ENCODE assay signal across 14 cellular contexts in genomic region chr20:1374246-1374645, GRCh38. TPM values are rescaled to one million over a fixed set of nuclear protein-coding genes. Genes with fewer than 3 reads are reported as not detected.
DNase-seq lines count a peak whose midpoint lies in the region; ATAC-seq and TF ChIP-seq lines count a peak whose summit lies in the region.
"Had no signal": no experiment of that assay in that cellular context is flagged by ENCODE, and none has a peak within 500 bp of the region (broad histone marks: within the 10 kb centered on the region; RNA-seq: fewer than 3 reads in every experiment).

No MANE protein-coding gene starts in this region.

- H3K27ac Mint-ChIP-seq in activated CD8-positive, alpha-beta T cell treated with anti-CD3 and anti-CD28 coated beads, Interleukin-2, amount 10 ng/mL, durations not matched to agents 7 days and 5 days: no peak overlapping the region
- no peak overlapping the region for H3K27ac Mint-ChIP-seq in activated CD8-positive, alpha-beta T cell treated with anti-CD3 and anti-CD28 coated beads for 36 hours
- H3K27ac Mint-ChIP-seq in dendritic cell treated with granulocyte-macrophage colony-stimulating factor and Interleukin-4, amounts not matched to agents 40 ng/mL and 50 ng/mL, for 4 days: peak overlapping the region; percentile 56

- intact Hi-C loops in activated CD8-positive, alpha-beta T cell treated with anti-CD3 and anti-CD28 coated beads for 36 hours (cut with micrococcal nuclease): no loop called here
- intact Hi-C loops in dendritic cell treated with granulocyte-macrophage colony-stimulating factor and Interleukin-4, amounts not matched to agents 40 ng/mL and 50 ng/mL, for 4 days (cut with micrococcal nuclease): no loop called here
- intact Hi-C loops in left ventricle myocardium superior (cut with micrococcal nuclease): no loop called here

- DNase-seq in activated CD8-positive, alpha-beta T cell treated with anti-CD3 and anti-CD28 coated beads, Interleukin-2, amount 10 ng/mL, durations not matched to agents 7 days and 5 days: peak; percentile 21
- DNase-seq in activated CD8-positive, alpha-beta T cell treated with anti-CD3 and anti-CD28 coated beads for 36 hours: no peak
- DNase-seq in left ventricle myocardium superior (no peak), thoracic aorta (ENCODE audit: low spot score) (no peak), retina (no peak), superior temporal gyrus (ENCODE audit: extremely low spot score) (no peak)
- DNase-seq: activated naive CD8-positive, alpha-beta T cell treated with anti-CD3 and anti-CD28 coated beads for 36 hours; left colon; MM.1S; NCI-H2029 treated with DMSO at 0.1 percent for 48 hours; NCI-H69; Peyer's patch had no signal

- no peak for ATAC-seq in activated CD8-positive, alpha-beta T cell treated with anti-CD3 and anti-CD28 coated beads, Interleukin-2, amount 10 ng/mL, durations not matched to agents 7 days and 5 days
- ATAC-seq in activated CD8-positive, alpha-beta T cell treated with anti-CD3 and anti-CD28 coated beads for 36 hours: no peak
- ATAC-seq in left ventricle myocardium superior: peak; percentile 22
- ATAC-seq in thoracic aorta (ENCODE audit: insufficient number of reproducible peaks, low FRiP score, low read depth): no peak
- no peak for ATAC-seq in HG03097 (IDR thresholded peaks at IDR 0.05; ENCODE audit: low FRiP score, unreplicated experiment)
- ATAC-seq: left colon had no signal

- H3K4me3 Mint-ChIP-seq in activated CD8-positive, alpha-beta T cell treated with anti-CD3 and anti-CD28 coated beads, Interleukin-2, amount 10 ng/mL, durations not matched to agents 7 days and 5 days: no peak overlapping the region
- H3K4me3 Mint-ChIP-seq in activated CD8-positive, alpha-beta T cell treated with anti-CD3 and anti-CD28 coated beads for 36 hours: no peak overlapping the region
- H3K4me3 Mint-ChIP-seq in dendritic cell treated with granulocyte-macrophage colony-stimulating factor and Interleukin-4, amounts not matched to agents 40 ng/mL and 50 ng/mL, for 4 days: no peak overlapping the region
- H3K4me3 Mint-ChIP-seq: activated naive CD8-positive, alpha-beta T cell treated with anti-CD3 and anti-CD28 coated beads for 36 hours had no signal

- peaks cover 3% of the 10 kb centered on the region for H3K36me3 ChIP-seq in thoracic aorta

- H3K27ac ChIP-seq in thoracic aorta: peak overlapping the region; percentile 4 to 51
- H3K27ac ChIP-seq: Peyer's patch had no signal

- no peaks in the 10 kb centered on the region for H3K9me3 Mint-ChIP-seq in activated CD8-positive, alpha-beta T cell treated with anti-CD3 and anti-CD28 coated beads, Interleukin-2, amount 10 ng/mL, durations not matched to agents 7 days and 5 days (ENCODE audit: insufficient read depth)
- no peaks in the 10 kb centered on the region for H3K9me3 Mint-ChIP-seq in activated CD8-positive, alpha-beta T cell treated with anti-CD3 and anti-CD28 coated beads for 36 hours
- no peaks in the 10 kb centered on the region for H3K9me3 Mint-ChIP-seq in dendritic cell treated with granulocyte-macrophage colony-stimulating factor and Interleukin-4, amounts not matched to agents 40 ng/mL and 50 ng/mL, for 4 days
- H3K9me3 Mint-ChIP-seq: activated naive CD8-positive, alpha-beta T cell treated with anti-CD3 and anti-CD28 coated beads for 36 hours had no signal

- H3K9me3 ChIP-seq in thoracic aorta: no peaks in the 10 kb centered on the region
- H3K9me3 ChIP-seq: Peyer's patch had no signal

- CTCF ChIA-PET in activated CD8-positive, alpha-beta T cell treated with anti-CD3 and anti-CD28 coated beads, Interleukin-2, amount 10 ng/mL, durations not matched to agents 7 days and 5 days (lab: Charles Lee): interaction anchor here (1.3 kb wide), 2 partner anchors 9 to 18 kb away, joined by 3 to 4 read pairs; no protein-coding TSS in a partner anchor
- CTCF ChIA-PET in activated CD8-positive, alpha-beta T cell treated with anti-CD3 and anti-CD28 coated beads for 36 hours (lab: Charles Lee): interaction anchor here (1.5 kb wide), 1 partner anchor 8 kb away, joined by 3 read pairs; no protein-coding TSS in a partner anchor

- peaks cover 76% of the 10 kb centered on the region for H3K36me3 Mint-ChIP-seq in activated CD8-positive, alpha-beta T cell treated with anti-CD3 and anti-CD28 coated beads, Interleukin-2, amount 10 ng/mL, durations not matched to agents 7 days and 5 days (ENCODE audit: low read depth)
- peaks cover 58% of the 10 kb centered on the region for H3K36me3 Mint-ChIP-seq in activated CD8-positive, alpha-beta T cell treated with anti-CD3 and anti-CD28 coated beads for 36 hours (ENCODE audit: low read depth)
- H3K36me3 Mint-ChIP-seq in dendritic cell treated with granulocyte-macrophage colony-stimulating factor and Interleukin-4, amounts not matched to agents 40 ng/mL and 50 ng/mL, for 4 days (ENCODE audit: low read depth): peaks cover 80% of the 10 kb centered on the region

- TF ChIP-seq CTCF in activated CD8-positive, alpha-beta T cell treated with anti-CD3 and anti-CD28 coated beads for 36 hours (IDR thresholded peaks at IDR 0.05): no peak
- no peak for TF ChIP-seq CTCF in thoracic aorta (IDR thresholded peaks at IDR 0.05)

- POLR2A ChIA-PET in activated CD8-positive, alpha-beta T cell treated with anti-CD3 and anti-CD28 coated beads, Interleukin-2, amount 10 ng/mL, durations not matched to agents 7 days and 5 days (lab: Charles Lee): interaction anchor here (0.6 to 1.4 kb wide), 2 partner anchors 39 to 65 kb away, joined by 3 to 4 read pairs; no protein-coding TSS in a partner anchor
- POLR2A ChIA-PET in activated CD8-positive, alpha-beta T cell treated with anti-CD3 and anti-CD28 coated beads for 36 hours (lab: Charles Lee): interaction anchor here (0.8 to 1.4 kb wide), 3 partner anchors 12 to 85 kb away, joined by 3 read pairs; no protein-coding TSS in a partner anchor

- H3K27me3 ChIP-seq in thoracic aorta (replicated peaks; ENCODE audit: insufficient read depth): no peaks in the 10 kb centered on the region
- H3K27me3 ChIP-seq: Peyer's patch had no signal

- H3K4me1 Mint-ChIP-seq in activated CD8-positive, alpha-beta T cell treated with anti-CD3 and anti-CD28 coated beads, Interleukin-2, amount 10 ng/mL, durations not matched to agents 7 days and 5 days (ENCODE audit: low read depth): peaks cover 75% of the 10 kb centered on the region
- peaks cover 74% of the 10 kb centered on the region for H3K4me1 Mint-ChIP-seq in activated CD8-positive, alpha-beta T cell treated with anti-CD3 and anti-CD28 coated beads for 36 hours (ENCODE audit: low read depth)
- H3K4me1 Mint-ChIP-seq in dendritic cell treated with granulocyte-macrophage colony-stimulating factor and Interleukin-4, amounts not matched to agents 40 ng/mL and 50 ng/mL, for 4 days (ENCODE audit: low read depth): peaks cover 94% of the 10 kb centered on the region

- no peaks in the 10 kb centered on the region for H3K27me3 Mint-ChIP-seq in activated CD8-positive, alpha-beta T cell treated with anti-CD3 and anti-CD28 coated beads, Interleukin-2, amount 10 ng/mL, durations not matched to agents 7 days and 5 days (ENCODE audit: low read depth)
- no peaks in the 10 kb centered on the region for H3K27me3 Mint-ChIP-seq in activated CD8-positive, alpha-beta T cell treated with anti-CD3 and anti-CD28 coated beads for 36 hours
- no peaks in the 10 kb centered on the region for H3K27me3 Mint-ChIP-seq in dendritic cell treated with granulocyte-macrophage colony-stimulating factor and Interleukin-4, amounts not matched to agents 40 ng/mL and 50 ng/mL, for 4 days
- H3K27me3 Mint-ChIP-seq: activated naive CD8-positive, alpha-beta T cell treated with anti-CD3 and anti-CD28 coated beads for 36 hours had no signal

- H3K4me3 ChIP-seq in thoracic aorta: no peak overlapping the region
- H3K4me3 ChIP-seq: Peyer's patch had no signal

- peaks cover 45 to 67% of the 10 kb centered on the region in 2 donors for H3K4me1 ChIP-seq in thoracic aorta (ENCODE audit: control insufficient read depth in 1 of 2, low read depth in 2 of 2)

RNA-seq across cellular contexts. Expression of gene FKBP1A, which starts 18.6 kb away (rescaled TPM):
- total RNA-seq in activated CD8-positive, alpha-beta T cell treated with anti-CD3 and anti-CD28 coated beads, Interleukin-2, amount 10 ng/mL, durations not matched to agents 7 days and 5 days: 100 to 1,000 TPM; 288 to 291 TPM
- total RNA-seq in activated CD8-positive, alpha-beta T cell treated with anti-CD3 and anti-CD28 coated beads for 36 hours: 100 to 1,000 TPM; 259 to 282 TPM
- total RNA-seq in left ventricle myocardium superior (135 TPM), thoracic aorta (100 to 1,000 TPM in 1 of 2 donors, 10 to 100 TPM in 1; 69.9 to 184 TPM)

RNA-seq across cellular contexts. Expression of gene SDCBP2, which starts 45.3 kb away (rescaled TPM):
- 1 to 10 TPM; 1.9 to 2.0 TPM for total RNA-seq in activated CD8-positive, alpha-beta T cell treated with anti-CD3 and anti-CD28 coated beads, Interleukin-2, amount 10 ng/mL, durations not matched to agents 7 days and 5 days
- total RNA-seq in activated CD8-positive, alpha-beta T cell treated with anti-CD3 and anti-CD28 coated beads for 36 hours: 1 to 10 TPM; 3.0 to 3.7 TPM
- total RNA-seq in left ventricle myocardium superior: 1.5 TPM
- 10 to 100 TPM in 1 of 2 donors, 1 to 10 TPM in 1; 4.1 to 10.2 TPM for total RNA-seq in thoracic aorta
